In genomic region chr1:11058595-11059165, GRCh38 we compare ENCODE assay signal across 8 cellular contexts. TPM values are rescaled to one million over a fixed set of nuclear protein-coding genes. Genes with fewer than 3 reads are reported as not detected.
DNase-seq lines count a peak whose midpoint lies in the region; ATAC-seq, FAIRE-seq and TF ChIP-seq lines count a peak whose summit lies in the region.

No MANE protein-coding gene starts in this region.

- peak overlapping the region; percentile 44 for H3K27ac ChIP-seq in CD8-positive, alpha-beta T cell (ENCODE audit: low read depth, low read length)

- H3K4me2 ChIP-seq in Loucy (ENCODE audit: low read depth, low read length, poor library complexity, severe bottlenecking), result peak overlapping the region; percentile 88

- peaks cover 42% of the 10 kb centered on the region for H3K79me2 ChIP-seq in Loucy (ENCODE audit: insufficient read depth, low read length)

- no peak overlapping the region for H2AFZ ChIP-seq in Loucy (ENCODE audit: low read length)

- peak overlapping the region; percentile 87 for H3K27ac Mint-ChIP-seq in CD8-positive, alpha-beta T cell
- H3K27ac Mint-ChIP-seq in natural killer cell treated with Interleukin-12 subunit alpha and Interleukin-12 subunit beta and Interleukin-15 and Interleukin-18, amount 100 ng/mL, for 72 hours, result peak overlapping the region; percentile 82 to 89

- CTCF ChIA-PET in CD8-positive, alpha-beta T cell (lab: Charles Lee), result interaction anchor here (1.1 to 1.4 kb wide), 2 partner anchors 9 to 41 kb away, joined by 3 to 4 read pairs; partner anchors contain the start of gene EXOSC10

- H3F3A ChIP-seq in Loucy (ENCODE audit: low read depth), result peaks cover 3% of the 10 kb centered on the region; the same call in 1 of the 2 replicates

- H3K36me3 ChIP-seq in CD8-positive, alpha-beta T cell (ENCODE audit: insufficient read depth, low read length), result peaks cover 12% of the 10 kb centered on the region
- H3K36me3 ChIP-seq in Loucy (ENCODE audit: insufficient read depth, low read length) (peaks cover 11% of the 10 kb centered on the region; the same call in 1 of the 2 replicates), bronchial epithelial cell (ENCODE audit: control insufficient read depth, insufficient read depth, low read length) (peaks cover 16% of the 10 kb centered on the region)

- H3K27me3 Mint-ChIP-seq in CD8-positive, alpha-beta T cell (ENCODE audit: low read depth), result no peaks in the 10 kb centered on the region
- H3K27me3 Mint-ChIP-seq in natural killer cell treated with Interleukin-12 subunit alpha and Interleukin-12 subunit beta and Interleukin-15 and Interleukin-18, amount 100 ng/mL, for 72 hours, result no peaks in the 10 kb centered on the region

- no peaks in the 10 kb centered on the region for H3K9me2 ChIP-seq in Loucy (replicated peaks; ENCODE audit: low read depth, low read length)

- H4K20me1 ChIP-seq in Loucy (ENCODE audit: insufficient read depth, low read length, poor library complexity, severe bottlenecking), result peaks cover 16% of the 10 kb centered on the region

- peak overlapping the region; percentile 88 for H3K9ac ChIP-seq in Loucy (ENCODE audit: low read depth, low read length, poor library complexity, severe bottlenecking)

- intact Hi-C loops in CD8-positive, alpha-beta T cell (cut with DNase I, micrococcal nuclease), result no loop called here

- H3K4me3 ChIP-seq in CD8-positive, alpha-beta T cell (ENCODE audit: low read depth, low read length), result peak overlapping the region; percentile 70
- H3K4me3 ChIP-seq in Loucy (ENCODE audit: low read length, poor library complexity, severe bottlenecking), result peak overlapping the region; percentile 90
- peak overlapping the region; percentile 98 for H3K4me3 ChIP-seq in bronchial epithelial cell (ENCODE audit: low read depth, low read length)

- H3K9me3 Mint-ChIP-seq in CD8-positive, alpha-beta T cell, result no peaks in the 10 kb centered on the region
- H3K9me3 Mint-ChIP-seq in natural killer cell treated with Interleukin-12 subunit alpha and Interleukin-12 subunit beta and Interleukin-15 and Interleukin-18, amount 100 ng/mL, for 72 hours, result no peaks in the 10 kb centered on the region

- peaks cover 32% of the 10 kb centered on the region for H3K4me1 Mint-ChIP-seq in CD8-positive, alpha-beta T cell (ENCODE audit: low read depth)
- peaks cover 38 to 39% of the 10 kb centered on the region in 2 donors for H3K4me1 Mint-ChIP-seq in natural killer cell treated with Interleukin-12 subunit alpha and Interleukin-12 subunit beta and Interleukin-15 and Interleukin-18, amount 100 ng/mL, for 72 hours (ENCODE audit: low read depth in 2 of 2)

- no peak for TF ChIP-seq CTCF in CD8-positive, alpha-beta T cell (IDR thresholded peaks at IDR 0.05)
- no peak for TF ChIP-seq CTCF in Loucy (conservative IDR thresholded peaks at IDR 0.05; ENCODE audit: low read length)
- TF ChIP-seq CTCF in bronchial epithelial cell (IDR thresholded peaks at IDR 0.05; ENCODE audit: insufficient read depth, low read length, severe bottlenecking), result no peak

- peak overlapping the region; percentile 91 for H3K4me3 Mint-ChIP-seq in CD8-positive, alpha-beta T cell
- H3K4me3 Mint-ChIP-seq in natural killer cell treated with Interleukin-12 subunit alpha and Interleukin-12 subunit beta and Interleukin-15 and Interleukin-18, amount 100 ng/mL, for 72 hours, result peak overlapping the region; percentile 96

- H3K4me1 ChIP-seq in CD8-positive, alpha-beta T cell (ENCODE audit: insufficient read depth, low read length), result peaks cover 22% of the 10 kb centered on the region
- H3K4me1 ChIP-seq in Loucy (ENCODE audit: insufficient read depth, low read length, poor library complexity, severe bottlenecking), result peaks cover 26% of the 10 kb centered on the region

- peaks cover 35% of the 10 kb centered on the region for H3K36me3 Mint-ChIP-seq in CD8-positive, alpha-beta T cell
- H3K36me3 Mint-ChIP-seq in natural killer cell treated with Interleukin-12 subunit alpha and Interleukin-12 subunit beta and Interleukin-15 and Interleukin-18, amount 100 ng/mL, for 72 hours, result no peaks in the 10 kb centered on the region

- FAIRE-seq in bronchial epithelial cell (lab: Jason Lieb, UNC) (no peak), frontal cortex (lab: Jason Lieb, UNC) (no peak)

- no peak for DNase-seq in CD8-positive, alpha-beta T cell
- DNase-seq in bronchial epithelial cell (ENCODE audit: low read depth) (no peak), AML-193 (lab: John Stamatoyannopoulos, UW) (no peak), frontal cortex (ENCODE audit: low spot score in 2 of 2) (no peak)
- no peak for DNase-seq in natural killer cell treated with Interleukin-12 subunit alpha and Interleukin-12 subunit beta and Interleukin-15 and Interleukin-18, amount 100 ng/mL, for 72 hours (ENCODE audit: low spot score)

- no peaks in the 10 kb centered on the region for H3K27me3 ChIP-seq in CD8-positive, alpha-beta T cell (ENCODE audit: insufficient read depth, low read length)
- H3K27me3 ChIP-seq in Loucy (ENCODE audit: insufficient read depth, low read length, poor library complexity, severe bottlenecking), result no peaks in the 10 kb centered on the region
- no peaks in the 10 kb centered on the region for H3K27me3 ChIP-seq in bronchial epithelial cell (ENCODE audit: control insufficient read depth, insufficient read depth, low read length)

- H3K9me3 ChIP-seq in CD8-positive, alpha-beta T cell (ENCODE audit: low read length), result no peaks in the 10 kb centered on the region
- no peaks in the 10 kb centered on the region for H3K9me3 ChIP-seq in Loucy (ENCODE audit: insufficient read depth, low read depth, low read length)

- POLR2A ChIA-PET in CD8-positive, alpha-beta T cell (lab: Charles Lee), result interaction anchor here (0.7 kb wide), 1 partner anchor 22 kb away, joined by 3 read pairs; no protein-coding TSS in a partner anchor

- no peak for ATAC-seq in CD8-positive, alpha-beta T cell
- no peak for ATAC-seq in natural killer cell treated with Interleukin-12 subunit alpha and Interleukin-12 subunit beta and Interleukin-15 and Interleukin-18, amount 100 ng/mL, for 72 hours
- no peak for ATAC-seq in GM18517 (IDR thresholded peaks at IDR 0.05; ENCODE audit: unreplicated experiment)
- ATAC-seq in GM19452 (IDR thresholded peaks at IDR 0.05; ENCODE audit: unreplicated experiment), result no peak

RNA-seq across cellular contexts. Expression of gene SRM, which starts 1.1 kb away (rescaled TPM):
- total RNA-seq in CD8-positive, alpha-beta T cell, result 10 to 100 TPM; 31.4 to 40.6 TPM
- total RNA-seq in bronchial epithelial cell (7.4 and 10.8 TPM in 2 replicates), frontal cortex (18.3 TPM)
- total RNA-seq in natural killer cell treated with Interleukin-12 subunit alpha and Interleukin-12 subunit beta and Interleukin-15 and Interleukin-18, amount 100 ng/mL, for 72 hours, result 100 to 1,000 TPM in 1 of 2 donors, 10 to 100 TPM in 1; 98.2 to 209 TPM

RNA-seq across cellular contexts. Expression of gene MASP2, which starts 11.6 kb away (rescaled TPM):
- total RNA-seq in CD8-positive, alpha-beta T cell, result under 1 TPM; 0.19 to 0.22 TPM
- not detected in 2 replicates for total RNA-seq in bronchial epithelial cell
- total RNA-seq in natural killer cell treated with Interleukin-12 subunit alpha and Interleukin-12 subunit beta and Interleukin-15 and Interleukin-18, amount 100 ng/mL, for 72 hours, result under 1 TPM; 0.31 to 0.33 TPM
- total RNA-seq in frontal cortex, result not detected

RNA-seq across cellular contexts. Expression of gene EXOSC10, which starts 41.0 kb away (rescaled TPM):
- 10 to 100 TPM; 95.0 to 98.1 TPM for total RNA-seq in CD8-positive, alpha-beta T cell
- total RNA-seq in bronchial epithelial cell (37.4 and 45.1 TPM in 2 replicates), frontal cortex (40.4 TPM)
- 100 to 1,000 TPM in 1 of 2 donors, 10 to 100 TPM in 1; 69.6 to 120 TPM for total RNA-seq in natural killer cell treated with Interleukin-12 subunit alpha and Interleukin-12 subunit beta and Interleukin-15 and Interleukin-18, amount 100 ng/mL, for 72 hours

RNA-seq across cellular contexts. Expression of gene TARDBP, which starts 46.2 kb away (rescaled TPM):
- total RNA-seq in CD8-positive, alpha-beta T cell, result 100 to 1,000 TPM; 125 to 131 TPM
- total RNA-seq in bronchial epithelial cell, result 79.0 and 99.9 TPM in 2 replicates
- 100 to 1,000 TPM; 147 to 226 TPM for total RNA-seq in natural killer cell treated with Interleukin-12 subunit alpha and Interleukin-12 subunit beta and Interleukin-15 and Interleukin-18, amount 100 ng/mL, for 72 hours
- total RNA-seq in frontal cortex, result 101 TPM
